In genomic region chr1:156752843-156753486, GRCh38 we compare ENCODE assay signal across 8 cellular contexts. TPM values are rescaled to one million over a fixed set of nuclear protein-coding genes. Genes with fewer than 3 reads are reported as not detected.
DNase-seq lines count a peak whose midpoint lies in the region; ATAC-seq lines count a peak whose summit lies in the region.

No MANE protein-coding gene starts in this region.

- H3K27me3 ChIP-seq in iPS-20b (ENCODE audit: insufficient read depth, low read length): no peaks in the 10 kb centered on the region

- H3K4me3 ChIP-seq in iPS-20b (ENCODE audit: low read length): peak overlapping the region; percentile 82

- H3K27me3 Mint-ChIP-seq in activated CD8-positive, alpha-beta memory T cell treated with anti-CD3 and anti-CD28 coated beads, Interleukin-2, amount 10 ng/mL, durations not matched to agents 7 days and 5 days: no peaks in the 10 kb centered on the region
- H3K27me3 Mint-ChIP-seq in activated T-helper 2 cell treated with anti-CD3 and anti-CD28 coated beads, Interferon-gamma antibody, Interleukin-2, Interleukin-4, amounts not matched to agents 10 μg/mL and 5 μg/mL and 100 μg/mL, durations not matched to agents 14 hours and 24 hours and 36 hours (ENCODE audit: low read depth): no peaks in the 10 kb centered on the region

- H3K9ac ChIP-seq in iPS-20b (ENCODE audit: low read depth, low read length): peak overlapping the region; percentile 95; the same call in 1 of the 2 replicates

- CTCF ChIA-PET in activated CD8-positive, alpha-beta memory T cell treated with anti-CD3 and anti-CD28 coated beads, Interleukin-2, amount 10 ng/mL, durations not matched to agents 7 days and 5 days (lab: Charles Lee): interaction anchor here (1.4 to 4.0 kb wide), 8 partner anchors 11 to 107 kb away, joined by 4 to 71 read pairs (median 12); partner anchors contain the start of genes ISG20L2, METTL25B, MRPL24 and NTRK1

- peaks cover 14% of the 10 kb centered on the region for H3K36me3 Mint-ChIP-seq in activated CD8-positive, alpha-beta memory T cell treated with anti-CD3 and anti-CD28 coated beads, Interleukin-2, amount 10 ng/mL, durations not matched to agents 7 days and 5 days
- peaks cover 30% of the 10 kb centered on the region for H3K36me3 Mint-ChIP-seq in activated T-helper 2 cell treated with anti-CD3 and anti-CD28 coated beads, Interferon-gamma antibody, Interleukin-2, Interleukin-4, amounts not matched to agents 10 μg/mL and 5 μg/mL and 100 μg/mL, durations not matched to agents 14 hours and 24 hours and 36 hours (ENCODE audit: low read depth)

- no peak for DNase-seq in activated CD8-positive, alpha-beta memory T cell treated with anti-CD3 and anti-CD28 coated beads, Interleukin-2, amount 10 ng/mL, durations not matched to agents 7 days and 5 days
- DNase-seq in activated CD8-positive, alpha-beta memory T cell treated with anti-CD3 and anti-CD28 coated beads, Interleukin-2, amount 50 U/mL, for 4 hours: no peak
- no peak for DNase-seq in activated T-helper 2 cell treated with anti-CD3 and anti-CD28 coated beads, Interferon-gamma antibody, Interleukin-2, Interleukin-4, amounts not matched to agents 10 μg/mL and 5 μg/mL and 100 μg/mL, durations not matched to agents 14 hours and 24 hours and 36 hours (ENCODE audit: low spot score)
- no peak for DNase-seq in substantia nigra (lab: John Stamatoyannopoulos, UW)
- no peak for DNase-seq in HPDE6-E6E7 (ENCODE audit: extremely low spot score)

- H3K4me1 Mint-ChIP-seq in activated CD8-positive, alpha-beta memory T cell treated with anti-CD3 and anti-CD28 coated beads, Interleukin-2, amount 10 ng/mL, durations not matched to agents 7 days and 5 days: peaks cover 34% of the 10 kb centered on the region
- H3K4me1 Mint-ChIP-seq in activated T-helper 2 cell treated with anti-CD3 and anti-CD28 coated beads, Interferon-gamma antibody, Interleukin-2, Interleukin-4, amounts not matched to agents 10 μg/mL and 5 μg/mL and 100 μg/mL, durations not matched to agents 14 hours and 24 hours and 36 hours (ENCODE audit: low read depth): peaks cover 24% of the 10 kb centered on the region

- H3K9me3 ChIP-seq in iPS-20b (ENCODE audit: insufficient read depth, low read depth, low read length): no peaks in the 10 kb centered on the region

- no peak for ATAC-seq in activated CD8-positive, alpha-beta memory T cell treated with anti-CD3 and anti-CD28 coated beads, Interleukin-2, amount 10 ng/mL, durations not matched to agents 7 days and 5 days
- ATAC-seq in HG03469 (IDR thresholded peaks at IDR 0.05; ENCODE audit: unreplicated experiment) (no peak), esophagus mucosa (no peak)

- H3K27ac Mint-ChIP-seq in activated CD8-positive, alpha-beta memory T cell treated with anti-CD3 and anti-CD28 coated beads, Interleukin-2, amount 10 ng/mL, durations not matched to agents 7 days and 5 days: peak overlapping the region; percentile 93
- peak overlapping the region; percentile 80 for H3K27ac Mint-ChIP-seq in activated T-helper 2 cell treated with anti-CD3 and anti-CD28 coated beads, Interferon-gamma antibody, Interleukin-2, Interleukin-4, amounts not matched to agents 10 μg/mL and 5 μg/mL and 100 μg/mL, durations not matched to agents 14 hours and 24 hours and 36 hours

- H3K4me3 Mint-ChIP-seq in activated CD8-positive, alpha-beta memory T cell treated with anti-CD3 and anti-CD28 coated beads, Interleukin-2, amount 10 ng/mL, durations not matched to agents 7 days and 5 days: peak overlapping the region; percentile 98
- peak overlapping the region; percentile 97 for H3K4me3 Mint-ChIP-seq in activated T-helper 2 cell treated with anti-CD3 and anti-CD28 coated beads, Interferon-gamma antibody, Interleukin-2, Interleukin-4, amounts not matched to agents 10 μg/mL and 5 μg/mL and 100 μg/mL, durations not matched to agents 14 hours and 24 hours and 36 hours (ENCODE audit: low read depth)

- H3K4me1 ChIP-seq in iPS-20b (ENCODE audit: insufficient read depth, low read length): peaks cover 31% of the 10 kb centered on the region

- no peaks in the 10 kb centered on the region for H3K9me3 Mint-ChIP-seq in activated CD8-positive, alpha-beta memory T cell treated with anti-CD3 and anti-CD28 coated beads, Interleukin-2, amount 10 ng/mL, durations not matched to agents 7 days and 5 days (ENCODE audit: low read depth)
- no peaks in the 10 kb centered on the region for H3K9me3 Mint-ChIP-seq in activated T-helper 2 cell treated with anti-CD3 and anti-CD28 coated beads, Interferon-gamma antibody, Interleukin-2, Interleukin-4, amounts not matched to agents 10 μg/mL and 5 μg/mL and 100 μg/mL, durations not matched to agents 14 hours and 24 hours and 36 hours

- peaks cover 6% of the 10 kb centered on the region for H3K36me3 ChIP-seq in iPS-20b (ENCODE audit: insufficient read depth, low read depth, low read length)

- H3K27ac ChIP-seq in iPS-20b (ENCODE audit: low read length): no peak overlapping the region
- H3K27ac ChIP-seq in substantia nigra (ENCODE audit: low read depth, low read length, poor library complexity, severe bottlenecking): peak overlapping the region; percentile 94

- intact Hi-C loops in activated T-helper 2 cell treated with anti-CD3 and anti-CD28 coated beads, Interferon-gamma antibody, Interleukin-2, Interleukin-4, amounts not matched to agents 10 μg/mL and 5 μg/mL and 100 μg/mL, durations not matched to agents 14 hours and 24 hours and 36 hours (cut with micrococcal nuclease): loop anchor here (5.0 kb wide), 1 partner anchor 246 kb away; no protein-coding TSS in a partner anchor

RNA-seq across cellular contexts. Expression of gene HDGF, which starts 1.5 kb away (rescaled TPM):
- 100 to 1,000 TPM; 258 to 340 TPM for total RNA-seq in activated CD8-positive, alpha-beta memory T cell treated with anti-CD3 and anti-CD28 coated beads, Interleukin-2, amount 10 ng/mL, durations not matched to agents 7 days and 5 days
- total RNA-seq in activated T-helper 2 cell treated with anti-CD3 and anti-CD28 coated beads, Interferon-gamma antibody, Interleukin-2, Interleukin-4, amounts not matched to agents 10 μg/mL and 5 μg/mL and 100 μg/mL, durations not matched to agents 14 hours and 24 hours and 36 hours: 359 and 360 TPM in 2 replicates
- 205 TPM for total RNA-seq in esophagus mucosa

RNA-seq across cellular contexts. Expression of gene MRPL24, which starts 12.1 kb away (rescaled TPM):
- 10 to 100 TPM; 60.4 to 80.0 TPM for total RNA-seq in activated CD8-positive, alpha-beta memory T cell treated with anti-CD3 and anti-CD28 coated beads, Interleukin-2, amount 10 ng/mL, durations not matched to agents 7 days and 5 days
- 116 and 124 TPM in 2 replicates for total RNA-seq in activated T-helper 2 cell treated with anti-CD3 and anti-CD28 coated beads, Interferon-gamma antibody, Interleukin-2, Interleukin-4, amounts not matched to agents 10 μg/mL and 5 μg/mL and 100 μg/mL, durations not matched to agents 14 hours and 24 hours and 36 hours
- total RNA-seq in esophagus mucosa: 67.4 TPM

RNA-seq across cellular contexts. Expression of gene PRCC, which starts 14.4 kb away (rescaled TPM):
- total RNA-seq in activated CD8-positive, alpha-beta memory T cell treated with anti-CD3 and anti-CD28 coated beads, Interleukin-2, amount 10 ng/mL, durations not matched to agents 7 days and 5 days: 10 to 100 TPM; 68.7 to 99.8 TPM
- total RNA-seq in activated T-helper 2 cell treated with anti-CD3 and anti-CD28 coated beads, Interferon-gamma antibody, Interleukin-2, Interleukin-4, amounts not matched to agents 10 μg/mL and 5 μg/mL and 100 μg/mL, durations not matched to agents 14 hours and 24 hours and 36 hours: 94.8 and 110 TPM in 2 replicates
- 61.1 TPM for total RNA-seq in esophagus mucosa

RNA-seq across cellular contexts. Expression of gene ISG20L2, which starts 24.4 kb away (rescaled TPM):
- 10 to 100 TPM; 56.0 to 70.3 TPM for total RNA-seq in activated CD8-positive, alpha-beta memory T cell treated with anti-CD3 and anti-CD28 coated beads, Interleukin-2, amount 10 ng/mL, durations not matched to agents 7 days and 5 days
- 52.2 and 57.4 TPM in 2 replicates for total RNA-seq in activated T-helper 2 cell treated with anti-CD3 and anti-CD28 coated beads, Interferon-gamma antibody, Interleukin-2, Interleukin-4, amounts not matched to agents 10 μg/mL and 5 μg/mL and 100 μg/mL, durations not matched to agents 14 hours and 24 hours and 36 hours
- total RNA-seq in esophagus mucosa: 27.5 TPM

RNA-seq across cellular contexts. Expression of gene METTL25B, which starts 24.7 kb away (rescaled TPM):
- total RNA-seq in activated CD8-positive, alpha-beta memory T cell treated with anti-CD3 and anti-CD28 coated beads, Interleukin-2, amount 10 ng/mL, durations not matched to agents 7 days and 5 days: 10 to 100 TPM; 44.0 to 49.6 TPM
- 37.3 and 45.2 TPM in 2 replicates for total RNA-seq in activated T-helper 2 cell treated with anti-CD3 and anti-CD28 coated beads, Interferon-gamma antibody, Interleukin-2, Interleukin-4, amounts not matched to agents 10 μg/mL and 5 μg/mL and 100 μg/mL, durations not matched to agents 14 hours and 24 hours and 36 hours
- 23.5 TPM for total RNA-seq in esophagus mucosa
